In genomic region chr17:78748048-78748729, GRCh38 we compare ENCODE assay signal across 8 cellular contexts. TPM values are rescaled to one million over a fixed set of nuclear protein-coding genes. Genes with fewer than 3 reads are reported as not detected.
DNase-seq lines count a peak whose midpoint lies in the region; ATAC-seq and TF ChIP-seq lines count a peak whose summit lies in the region.

No MANE protein-coding gene starts in this region.

- intact Hi-C loops in adrenal gland (cut with DNase I) = no loop called here
- intact Hi-C loops in naive thymus-derived CD4-positive, alpha-beta T cell (cut with micrococcal nuclease) = loop anchor here (1.0 to 5.0 kb wide), 12 partner anchors 11 to 391 kb away; partner anchors contain the start of gene USP36 (in 1 of the 2)

- no peak for TF ChIP-seq POLR2A in adrenal gland (IDR thresholded peaks at IDR 0.05)

- POLR2A ChIA-PET in naive thymus-derived CD4-positive, alpha-beta T cell (lab: Charles Lee) = interaction anchor here (0.8 to 8.5 kb wide), 21 partner anchors 10 to 93 kb away, joined by 3 to 122 read pairs (median 9); partner anchors contain the start of gene CYTH1

- peaks cover 0 to 34% (median 8%) of the 10 kb centered on the region in 5 donors for H3K36me3 Mint-ChIP-seq in naive thymus-derived CD4-positive, alpha-beta T cell

- no peak for TF ChIP-seq CTCF in adrenal gland (IDR thresholded peaks at IDR 0.05)

- no peaks in the 10 kb centered on the region for H3K9me3 ChIP-seq in adrenal gland (replicated peaks in 1 of 3)
- no peaks in the 10 kb centered on the region for H3K9me3 ChIP-seq in naive thymus-derived CD4-positive, alpha-beta T cell (ENCODE audit: control insufficient read depth in 2 of 3, low read length in 3 of 3)

- peaks cover 23 to 71% of the 10 kb centered on the region in 2 donors for H3K4me1 ChIP-seq in adrenal gland (replicated peaks in 1 of 2)
- H3K4me1 ChIP-seq in naive thymus-derived CD4-positive, alpha-beta T cell (ENCODE audit: control insufficient read depth in 2 of 2, insufficient read depth in 2 of 2, low read length in 2 of 2) = peaks cover 95 to 98% of the 10 kb centered on the region in 2 donors

- H3K4me1 Mint-ChIP-seq in naive thymus-derived CD4-positive, alpha-beta T cell = peaks cover 79 to 100% (median 93%) of the 10 kb centered on the region in 7 donors

- H3K27ac Mint-ChIP-seq in naive thymus-derived CD4-positive, alpha-beta T cell = peak overlapping the region; percentile 87 to 98 (median 95)

- H3K27me3 Mint-ChIP-seq in naive thymus-derived CD4-positive, alpha-beta T cell = no peaks in the 10 kb centered on the region

- WGBS in adrenal gland, 4 donors = 59 to 74% (median 68%) methylated on average over 6 of the region's 6 CpGs

- H3K36me3 ChIP-seq in adrenal gland (replicated peaks in 1 of 2) = no peaks in the 10 kb centered on the region
- H3K36me3 ChIP-seq in naive thymus-derived CD4-positive, alpha-beta T cell (ENCODE audit: control insufficient read depth in 2 of 3, insufficient read depth in 3 of 3, low read length in 3 of 3) = no peaks in the 10 kb centered on the region

- peak; percentile 33 for ATAC-seq in GM18873 (IDR thresholded peaks at IDR 0.05; ENCODE audit: low FRiP score, unreplicated experiment)
- peak; percentile 64 for ATAC-seq in HG03139 (IDR thresholded peaks at IDR 0.05; ENCODE audit: unreplicated experiment)
- peak; percentile 9 for ATAC-seq in naive thymus-derived CD4-positive, alpha-beta T cell
- ATAC-seq in HG02623 (IDR thresholded peaks at IDR 0.05; ENCODE audit: unreplicated experiment) = no peak

- no peak overlapping the region for H3K4me3 ChIP-seq in adrenal gland
- H3K4me3 ChIP-seq in naive thymus-derived CD4-positive, alpha-beta T cell (ENCODE audit: low read length) = peak overlapping the region; percentile 51

- DNase-seq in adrenal gland = no peak
- peak in 3 of 9 donors; percentile 43 to 56 (median 50) for DNase-seq in naive thymus-derived CD4-positive, alpha-beta T cell
- no peak for DNase-seq in HPDE6-E6E7 (ENCODE audit: extremely low spot score)
- DNase-seq in DMS153 treated with DMSO at 0.1 percent for 48 hours (lab: John Stamatoyannopoulos, UW; ENCODE audit: unreplicated experiment) = no peak
- DNase-seq in GOT3 (lab: John Stamatoyannopoulos, UW) = no peak

- no peaks in the 10 kb centered on the region for H3K27me3 ChIP-seq in adrenal gland
- no peaks in the 10 kb centered on the region for H3K27me3 ChIP-seq in naive thymus-derived CD4-positive, alpha-beta T cell (ENCODE audit: control insufficient read depth in 2 of 2, insufficient read depth in 2 of 2, low read length in 2 of 2)

- CTCF ChIA-PET in naive thymus-derived CD4-positive, alpha-beta T cell (lab: Charles Lee) = interaction anchor here (0.7 to 2.5 kb wide), 16 partner anchors 10 to 94 kb away, joined by 3 to 9 read pairs (median 4); no protein-coding TSS in a partner anchor

- H3K4me3 Mint-ChIP-seq in naive thymus-derived CD4-positive, alpha-beta T cell = peak overlapping the region; percentile 76 to 93 (median 86)

- H3K27ac ChIP-seq in adrenal gland = peak overlapping the region in 3 of 5 donors; percentile 2 to 72 (median 68)
- H3K27ac ChIP-seq in naive thymus-derived CD4-positive, alpha-beta T cell (ENCODE audit: low read depth, low read length) = peak overlapping the region; percentile 81

- no peaks in the 10 kb centered on the region for H3K9me3 Mint-ChIP-seq in naive thymus-derived CD4-positive, alpha-beta T cell

RNA-seq across cellular contexts. Expression of gene CYTH1, which starts 33.9 kb away (rescaled TPM):
- 100 to 1,000 TPM in 1 of 8 donors, 10 to 100 TPM in 7; 26.0 to 141 (median 56.2) TPM for total RNA-seq in adrenal gland
- polyA plus RNA-seq in adrenal gland = 10 to 100 TPM; 32.6 to 45.2 (median 35.3) TPM
- 100 to 1,000 TPM; 297 to 452 (median 420) TPM for total RNA-seq in naive thymus-derived CD4-positive, alpha-beta T cell
- 100 to 1,000 TPM; 314 to 395 TPM for polyA plus RNA-seq in naive thymus-derived CD4-positive, alpha-beta T cell

Comparison
In these comparisons a context has a peak if more than half of its experiments do, and no peak if none do; other contexts are left out.
1. intact Hi-C loops: an anchor here in naive thymus-derived CD4-positive, alpha-beta T cell (1.0 to 5.0 kb wide); none called in adrenal gland.